Comparison of ENCODE assay signal across 8 cellular contexts in the genomic region with DNA sequence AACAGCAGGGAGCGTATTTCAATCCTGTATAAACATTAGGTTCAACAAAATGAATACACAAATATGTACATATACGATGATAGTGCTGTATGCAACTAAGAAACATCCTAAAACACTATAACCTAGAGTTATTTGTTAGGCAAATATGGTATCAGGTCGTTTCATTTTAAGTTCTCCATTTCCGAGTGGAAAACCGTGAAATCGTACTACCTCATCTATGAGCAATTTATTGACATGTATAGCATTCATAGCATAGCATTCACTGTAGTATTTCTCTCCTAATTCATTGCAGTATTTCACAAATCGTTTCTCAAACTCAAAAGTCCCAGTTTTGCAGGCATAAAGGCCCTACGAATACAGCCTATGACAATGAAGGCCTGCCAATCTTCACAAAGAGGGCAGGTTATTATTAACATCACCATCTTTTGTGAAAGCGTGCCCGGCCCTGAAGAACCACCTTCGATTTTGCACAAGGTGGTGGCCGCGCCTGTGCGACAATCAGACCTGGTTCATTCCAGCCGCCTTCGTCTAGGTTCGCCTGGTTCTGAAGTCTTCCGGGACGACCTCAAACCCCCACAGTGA. TPM values are rescaled to one million over a fixed set of nuclear protein-coding genes. Genes with fewer than 3 reads are reported as not detected.
DNase-seq lines count a peak whose midpoint lies in the region; ATAC-seq and TF ChIP-seq lines count a peak whose summit lies in the region.

No MANE protein-coding gene starts in this region.

- peaks cover 6% of the 10 kb centered on the region for H3K27me3 Mint-ChIP-seq in activated naive CD4-positive, alpha-beta T cell treated with anti-CD3 and anti-CD28 coated beads, Interleukin-2, amount 10 ng/mL, durations not matched to agents 7 days and 5 days
- H3K27me3 Mint-ChIP-seq in osteocyte (ENCODE audit: unreplicated experiment), result peaks cover 2% of the 10 kb centered on the region

- no peaks in the 10 kb centered on the region for H3K9me3 Mint-ChIP-seq in activated naive CD4-positive, alpha-beta T cell treated with anti-CD3 and anti-CD28 coated beads, Interleukin-2, amount 10 ng/mL, durations not matched to agents 7 days and 5 days
- no peaks in the 10 kb centered on the region for H3K9me3 Mint-ChIP-seq in osteocyte (ENCODE audit: unreplicated experiment)

- peak overlapping the region; percentile 82 to 93 for H3K4me3 ChIP-seq in esophagus (ENCODE audit: low read depth in 1 of 2, low read length in 2 of 2)

- peaks cover 13% of the 10 kb centered on the region for H3K36me3 Mint-ChIP-seq in activated naive CD4-positive, alpha-beta T cell treated with anti-CD3 and anti-CD28 coated beads, Interleukin-2, amount 10 ng/mL, durations not matched to agents 7 days and 5 days
- no peaks in the 10 kb centered on the region for H3K36me3 Mint-ChIP-seq in osteocyte (ENCODE audit: unreplicated experiment)

- H3K9me3 ChIP-seq in esophagus (ENCODE audit: control insufficient read depth in 2 of 2, insufficient read depth in 1 of 2, low read depth in 1 of 2, low read length in 1 of 2), result no peaks in the 10 kb centered on the region

- H3K27me3 ChIP-seq in esophagus (ENCODE audit: control insufficient read depth in 1 of 2, insufficient read depth in 2 of 2, low read length in 2 of 2), result no peaks in the 10 kb centered on the region

- peak overlapping the region; percentile 86 for H3K4me3 Mint-ChIP-seq in activated naive CD4-positive, alpha-beta T cell treated with anti-CD3 and anti-CD28 coated beads, Interleukin-2, amount 10 ng/mL, durations not matched to agents 7 days and 5 days
- H3K4me3 Mint-ChIP-seq in osteocyte (ENCODE audit: unreplicated experiment), result peak overlapping the region; percentile 95

- peaks cover 36% of the 10 kb centered on the region for H3K4me1 Mint-ChIP-seq in activated naive CD4-positive, alpha-beta T cell treated with anti-CD3 and anti-CD28 coated beads, Interleukin-2, amount 10 ng/mL, durations not matched to agents 7 days and 5 days
- peaks cover 25% of the 10 kb centered on the region for H3K4me1 Mint-ChIP-seq in osteocyte (ENCODE audit: unreplicated experiment)

- DNase-seq in activated naive CD4-positive, alpha-beta T cell treated with anti-CD3 and anti-CD28 coated beads, Interleukin-2, amount 10 ng/mL, durations not matched to agents 7 days and 5 days, result peak; percentile 57
- no peak for DNase-seq in activated naive CD4-positive, alpha-beta T cell treated with Interleukin-2 at 50 U/mL for 16 hours
- DNase-seq in SK-N-DZ (ENCODE audit: low spot score), result peak; percentile 5
- no peak for DNase-seq in osteocyte (ENCODE audit: extremely low spot score, unreplicated experiment)
- no peak for DNase-seq in DMS153 treated with DMSO at 0.1 percent for 48 hours (lab: John Stamatoyannopoulos, UW; ENCODE audit: unreplicated experiment)
- DNase-seq in middle frontal gyrus (ENCODE audit: extremely low spot score, low spot score), result no peak

- 4 to 5% methylated on average over 19 of the region's 19 CpGs for WGBS in esophagus, 2 donors

- H3K36me3 ChIP-seq in esophagus (ENCODE audit: control insufficient read depth in 2 of 2, insufficient read depth in 2 of 2, low read length in 1 of 2), result no peaks in the 10 kb centered on the region

- peak overlapping the region; percentile 95 for H3K27ac Mint-ChIP-seq in activated naive CD4-positive, alpha-beta T cell treated with anti-CD3 and anti-CD28 coated beads, Interleukin-2, amount 10 ng/mL, durations not matched to agents 7 days and 5 days
- H3K27ac Mint-ChIP-seq in osteocyte (ENCODE audit: unreplicated experiment), result peak overlapping the region; percentile 95

- CTCF ChIA-PET in activated naive CD4-positive, alpha-beta T cell treated with anti-CD3 and anti-CD28 coated beads, Interleukin-2, amount 10 ng/mL, durations not matched to agents 7 days and 5 days (lab: Charles Lee), result interaction anchor here (1.3 to 2.7 kb wide), 3 partner anchors 11 to 42 kb away, joined by 4 to 9 read pairs (median 4); no protein-coding TSS in a partner anchor

- ATAC-seq in HG02973 (IDR thresholded peaks at IDR 0.05; ENCODE audit: unreplicated experiment), result peak; percentile 10

- peaks cover 0 to 3% of the 10 kb centered on the region in 2 donors for H3K4me1 ChIP-seq in esophagus (ENCODE audit: control insufficient read depth in 2 of 2, insufficient read depth in 2 of 2, low read length in 1 of 2)

- TF ChIP-seq CTCF in osteocyte (IDR thresholded peaks at IDR 0.05), result no peak

- peak overlapping the region; percentile 87 to 97 for H3K27ac ChIP-seq in esophagus (ENCODE audit: low read depth in 2 of 2, low read length in 1 of 2)

RNA-seq across cellular contexts. Expression of a gene that starts 0.6 kb away (rescaled TPM):
- 59.3 and 60.5 TPM in 2 replicates for polyA plus RNA-seq in SK-N-DZ (2014; cell fraction: cytosol; rRNA removed)
- 29.2 and 32.8 TPM in 2 replicates for polyA plus RNA-seq in SK-N-DZ (2014; cell fraction: nucleus; rRNA removed)
- 10 to 100 TPM in 1 of 2 donors, 1 to 10 TPM in 1; 7.2 to 14.2 TPM for polyA plus RNA-seq in esophagus
- 61.1 and 63.2 TPM in 2 replicates for total RNA-seq in osteocyte

RNA-seq across cellular contexts. Expression of a gene that starts 46.0 kb away (rescaled TPM):
- 0.44 and 0.56 TPM in 2 replicates for polyA plus RNA-seq in SK-N-DZ (2014; cell fraction: cytosol; rRNA removed)
- polyA plus RNA-seq in SK-N-DZ (2014; cell fraction: nucleus; rRNA removed), result 0.05 and 0.07 TPM in 2 replicates
- polyA plus RNA-seq in esophagus, result under 1 TPM; 0.15 to 0.16 TPM
- 0.39 and 0.46 TPM in 2 replicates for total RNA-seq in osteocyte

RNA-seq across cellular contexts. Expression of a gene that starts 46.0 kb away (rescaled TPM):
- 20.4 and 36.8 TPM in 2 replicates for polyA plus RNA-seq in SK-N-DZ (2014; cell fraction: cytosol; rRNA removed)
- 17.3 and 24.9 TPM in 2 replicates for polyA plus RNA-seq in SK-N-DZ (2014; cell fraction: nucleus; rRNA removed)
- polyA plus RNA-seq in esophagus, result 10 to 100 TPM; 18.2 to 25.2 TPM
- total RNA-seq in osteocyte, result 67.6 and 69.3 TPM in 2 replicates

Comparison
In these comparisons a context has a peak if more than half of its experiments do, and no peak if none do; other contexts are left out.
1. DNase-seq: peak in activated naive CD4-positive, alpha-beta T cell treated with anti-CD3 and anti-CD28 coated beads, Interleukin-2, amount 10 ng/mL, durations not matched to agents 7 days and 5 days (single experiment) and SK-N-DZ (single experiment); none in activated naive CD4-positive, alpha-beta T cell treated with Interleukin-2 at 50 U/mL for 16 hours (single experiment), osteocyte (single experiment), DMS153 treated with DMSO at 0.1 percent for 48 hours (single experiment) and middle frontal gyrus (single experiment).